Comparison of ENCODE assay signal across 8 cellular contexts in the genomic region with DNA sequence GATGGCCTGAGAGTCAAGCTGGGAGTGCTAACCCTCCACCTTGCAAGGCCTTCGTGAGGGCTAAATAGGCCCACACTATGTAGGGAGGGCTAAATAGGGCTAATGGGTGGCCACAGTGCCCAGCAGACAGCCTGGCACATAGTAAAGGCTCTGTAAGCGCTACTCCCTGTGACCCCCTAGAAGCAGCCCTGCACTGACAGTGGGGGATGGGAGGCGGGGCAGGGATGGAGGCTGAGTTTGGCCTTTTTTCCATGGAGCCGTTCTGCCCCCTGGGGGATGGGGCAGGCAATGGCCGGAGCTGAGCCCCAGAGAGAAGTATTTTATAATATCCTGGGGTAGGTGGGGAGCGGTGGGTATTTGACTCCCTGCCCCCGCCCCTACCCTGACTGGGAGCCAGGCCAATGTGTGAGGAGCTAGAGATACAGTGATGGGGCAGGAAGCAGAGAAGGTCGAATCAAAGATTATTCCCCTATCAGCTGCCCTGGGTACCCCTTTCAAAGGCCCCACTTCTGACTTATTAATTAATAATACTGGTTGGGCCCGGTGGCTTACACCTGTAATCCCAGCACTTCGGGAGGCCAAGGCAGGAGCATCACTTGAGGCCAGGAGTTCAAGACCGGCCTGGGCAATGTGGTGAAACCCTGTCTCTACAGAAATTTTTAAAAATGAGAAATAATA. TPM values are rescaled to one million over a fixed set of nuclear protein-coding genes. Genes with fewer than 3 reads are reported as not detected.
DNase-seq lines count a peak whose midpoint lies in the region; ATAC-seq and TF ChIP-seq lines count a peak whose summit lies in the region.

No MANE protein-coding gene starts in this region.

- no peak overlapping the region for H3K27ac ChIP-seq in HL-60 (replicated peaks)
- no peak overlapping the region for H3K27ac ChIP-seq in uterus

- intact Hi-C loops in mucosa of descending colon (cut with DNase I, micrococcal nuclease) (no loop called here), uterus (cut with DNase I; ENCODE audit: low total_unique reads) (no loop called here)

- no peak for TF ChIP-seq POLR2A in uterus (IDR thresholded peaks at IDR 0.05)

- H3K27me3 ChIP-seq in HL-60 (ENCODE audit: insufficient read depth, poor library complexity, severe bottlenecking) (no peaks in the 10 kb centered on the region), uterus (no peaks in the 10 kb centered on the region)

- DNase-seq in DMS114 treated with DMSO at 0.1 percent for 48 hours (lab: John Stamatoyannopoulos, UW; ENCODE audit: unreplicated experiment) (peak; percentile 33), HL-60 (ENCODE audit: low read depth in 1 of 2, low spot score in 1 of 2) (peak in 1 of 2 experiments; percentile 36), SKM-1 (lab: John Stamatoyannopoulos, UW; ENCODE audit: unreplicated experiment) (peak; percentile 26), epithelial cell of esophagus (ENCODE audit: low read depth) (peak; percentile 41), mucosa of descending colon (peak in 2 of 3 donors; percentile 61 to 68), uterus (peak in 1 of 2 donors; percentile 21), NCI-H146 (lab: John Stamatoyannopoulos, UW) (no peak)

- H3K36me3 ChIP-seq in mucosa of descending colon (ENCODE audit: low read depth) (no peaks in the 10 kb centered on the region), uterus (no peaks in the 10 kb centered on the region)

- H3K4me1 ChIP-seq in mucosa of descending colon (ENCODE audit: low read depth) (no peaks in the 10 kb centered on the region), uterus (no peaks in the 10 kb centered on the region)

- ATAC-seq in mucosa of descending colon (peak; percentile 76), GM18498 (IDR thresholded peaks at IDR 0.05; ENCODE audit: unreplicated experiment) (no peak)

- H3K9me3 ChIP-seq in mucosa of descending colon (no peaks in the 10 kb centered on the region), uterus (no peaks in the 10 kb centered on the region)

- TF ChIP-seq CTCF in HL-60 (IDR thresholded peaks at IDR 0.05; ENCODE audit: insufficient read depth, low read length), result peak; percentile 46
- peak; percentile 71 for TF ChIP-seq CTCF in epithelial cell of esophagus (IDR thresholded peaks at IDR 0.05; ENCODE audit: insufficient read depth, low read depth, low read length, missing control alignments)
- peak; percentile 68 for TF ChIP-seq CTCF in mucosa of descending colon (IDR thresholded peaks at IDR 0.05)
- TF ChIP-seq CTCF in uterus (IDR thresholded peaks at IDR 0.05), result peak; percentile 19 to 32 (median 24)

- H3K4me3 ChIP-seq in HL-60 (replicated peaks; ENCODE audit: insufficient read depth, low read length) (no peak overlapping the region), epithelial cell of esophagus (ENCODE audit: low read length) (no peak overlapping the region), mucosa of descending colon (no peak overlapping the region), uterus (no peak overlapping the region)

RNA-seq across cellular contexts. Expression of gene LACTBL1, which starts 42.3 kb away (rescaled TPM):
- total RNA-seq in mucosa of descending colon (not detected), uterus (not detected)
